Comparison of ENCODE assay signal across 8 cellular contexts in the genomic region with DNA sequence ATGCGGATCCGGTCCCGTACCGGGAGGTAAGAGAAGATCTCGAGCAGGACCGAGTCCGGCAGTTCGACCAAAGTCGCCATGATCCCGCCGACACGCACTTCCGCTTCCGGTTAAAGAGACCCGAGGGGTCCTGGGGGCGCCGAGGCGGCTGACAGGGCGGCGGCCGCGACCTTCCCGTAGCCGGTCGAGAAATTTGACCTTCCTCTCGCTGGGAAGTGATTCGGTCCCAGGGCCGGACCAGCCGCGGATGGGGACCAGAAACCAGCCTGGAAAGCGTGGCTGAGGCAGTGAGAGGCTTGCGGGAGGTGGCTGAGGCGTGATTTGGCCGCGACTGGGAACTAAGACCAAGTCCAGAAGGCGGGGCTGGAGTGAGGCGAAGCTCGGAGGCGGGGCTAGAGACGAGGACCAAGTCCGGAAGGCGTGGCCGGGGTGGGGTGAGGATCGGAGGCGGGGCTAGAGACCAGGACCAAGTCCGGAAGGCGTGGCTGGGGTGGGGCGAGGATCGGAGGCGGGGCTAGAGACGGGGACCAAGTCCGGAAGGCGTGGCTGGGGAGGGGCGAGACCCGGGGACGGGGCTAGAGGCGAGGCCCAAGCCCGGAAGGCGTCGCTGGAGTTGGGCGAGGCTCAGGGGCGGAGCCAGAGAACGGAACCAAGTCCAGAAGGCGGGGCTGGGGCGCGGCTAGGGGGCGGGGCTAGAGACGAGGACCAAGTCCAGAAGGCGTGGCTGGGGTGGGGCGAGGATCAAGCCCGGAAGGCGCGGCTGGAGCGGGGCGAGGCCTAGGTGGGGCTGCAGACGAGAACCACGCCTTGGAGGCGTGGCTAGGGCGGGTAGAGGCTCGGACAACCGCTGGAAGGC.
A peak's percentile ranks its signal among the peaks of the same experiment; 100 is the strongest.
DNase-seq lines count a peak whose midpoint lies in the region; ATAC-seq lines count a peak whose summit lies in the region.

A gene with protein sequence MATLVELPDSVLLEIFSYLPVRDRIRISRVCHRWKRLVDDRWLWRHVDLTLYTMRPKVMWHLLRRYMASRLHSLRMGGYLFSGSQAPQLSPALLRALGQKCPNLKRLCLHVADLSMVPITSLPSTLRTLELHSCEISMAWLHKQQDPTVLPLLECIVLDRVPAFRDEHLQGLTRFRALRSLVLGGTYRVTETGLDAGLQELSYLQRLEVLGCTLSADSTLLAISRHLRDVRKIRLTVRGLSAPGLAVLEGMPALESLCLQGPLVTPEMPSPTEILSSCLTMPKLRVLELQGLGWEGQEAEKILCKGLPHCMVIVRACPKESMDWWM (minus strand): TSS at position 346 of the 856 bp plus-strand sequence. CDS start 266 bp downstream, at position 80.

- peak within 1 kb of the TSS; percentile 86 for H3K4me3 Mint-ChIP-seq in central memory CD8-positive, alpha-beta T cell

- peak; percentile 97 for DNase-seq in AG08396 (ENCODE audit: low spot score)
- peak; percentile 99 to 100 for DNase-seq in NCI-H446 (lab: John Stamatoyannopoulos, UW)
- DNase-seq in activated CD4-positive, CD25-positive, alpha-beta regulatory T cell treated with anti-CD3 and anti-CD28 coated beads, Interleukin-2, amount 50 U/mL, for 16 hours (ENCODE audit: low read depth, low spot score): peak; percentile 100
- peak; percentile 100 for DNase-seq in central memory CD8-positive, alpha-beta T cell (ENCODE audit: low spot score in 2 of 2)
- DNase-seq in inferior parietal cortex (ENCODE audit: extremely low spot score): peak; percentile 95
- peak; percentile 100 for DNase-seq in stimulated activated CD4-positive, alpha-beta T cell treated with anti-CD3 and anti-CD28 coated beads, Interleukin-12 subunit alpha, Interleukin-12 subunit beta, amount 100 ng/mL, for 24 hours (ENCODE audit: low read depth in 2 of 2)

- no peaks in the 10 kb centered on the region for H3K9me3 Mint-ChIP-seq in central memory CD8-positive, alpha-beta T cell

- H3K4me1 Mint-ChIP-seq in central memory CD8-positive, alpha-beta T cell: peaks cover 28% of the 10 kb centered on the region

- ATAC-seq in GM19023 (IDR thresholded peaks at IDR 0.05; ENCODE audit: unreplicated experiment): peak; percentile 84
- ATAC-seq in HG03280 (IDR thresholded peaks at IDR 0.05; ENCODE audit: unreplicated experiment): peak; percentile 86
- peak; percentile 92 for ATAC-seq in central memory CD8-positive, alpha-beta T cell (replicated peaks; ENCODE audit: extremely low read depth, poor library complexity, severe bottlenecking)

- peak within 1 kb of the TSS; percentile 77 for H3K27ac Mint-ChIP-seq in central memory CD8-positive, alpha-beta T cell (ENCODE audit: low read depth)

- H3K27me3 Mint-ChIP-seq in central memory CD8-positive, alpha-beta T cell: no peaks in the 10 kb centered on the region

- peaks cover 11% of the 10 kb centered on the region for H3K36me3 Mint-ChIP-seq in central memory CD8-positive, alpha-beta T cell (ENCODE audit: insufficient read depth)

Comparison
In these comparisons a context has a peak if more than half of its experiments do, and no peak if none do; other contexts are left out.
1. Peak in every context shown above with its lines: DNase-seq and ATAC-seq.